ENCODE assay signal across 1 cellular context in the genomic region with DNA sequence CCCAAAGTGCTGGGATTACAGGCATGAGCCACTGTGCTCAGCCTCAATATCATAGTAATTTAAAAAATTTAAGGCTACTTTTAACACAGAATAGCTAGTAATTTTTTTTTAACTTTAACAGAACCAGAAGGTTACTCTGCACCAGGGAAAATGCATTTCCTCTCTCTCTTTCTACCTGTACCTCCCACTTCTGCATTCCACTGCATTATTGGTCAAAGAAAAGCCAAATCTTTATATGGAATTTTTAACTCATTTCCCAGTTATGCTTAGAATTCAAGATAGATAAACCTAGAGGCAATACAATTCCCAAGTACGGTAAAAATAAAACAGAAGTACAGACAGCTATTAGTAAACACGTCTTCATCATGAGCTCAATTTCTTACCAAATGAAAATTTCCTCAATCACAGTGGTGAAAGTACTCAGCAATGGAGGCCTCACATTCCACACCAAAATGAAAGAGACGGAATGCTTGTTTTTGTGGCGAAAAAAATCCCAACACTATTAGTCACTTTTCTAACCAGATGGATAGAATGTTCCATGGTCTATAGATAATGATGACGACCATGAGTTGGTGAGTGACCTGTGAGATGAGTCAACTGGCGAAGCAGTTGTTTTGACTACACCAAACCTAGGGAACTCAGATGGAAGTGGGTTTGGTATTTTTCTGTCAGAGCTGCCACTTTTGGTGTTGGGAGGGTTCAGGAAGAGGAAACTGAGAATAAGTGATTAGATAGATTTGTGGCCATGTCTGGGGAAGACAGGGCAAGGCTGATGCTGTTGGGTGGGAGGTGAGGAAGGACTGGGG.
TF ChIP-seq lines count a peak whose summit lies in the region.

No MANE protein-coding gene starts in this region.

TF ChIP-seq in GM23338, 12 proteins besides CTCF, POLR2A, EP300 and RAD21 (continued from another document):
- TF ChIP-seq, protein P1, sequence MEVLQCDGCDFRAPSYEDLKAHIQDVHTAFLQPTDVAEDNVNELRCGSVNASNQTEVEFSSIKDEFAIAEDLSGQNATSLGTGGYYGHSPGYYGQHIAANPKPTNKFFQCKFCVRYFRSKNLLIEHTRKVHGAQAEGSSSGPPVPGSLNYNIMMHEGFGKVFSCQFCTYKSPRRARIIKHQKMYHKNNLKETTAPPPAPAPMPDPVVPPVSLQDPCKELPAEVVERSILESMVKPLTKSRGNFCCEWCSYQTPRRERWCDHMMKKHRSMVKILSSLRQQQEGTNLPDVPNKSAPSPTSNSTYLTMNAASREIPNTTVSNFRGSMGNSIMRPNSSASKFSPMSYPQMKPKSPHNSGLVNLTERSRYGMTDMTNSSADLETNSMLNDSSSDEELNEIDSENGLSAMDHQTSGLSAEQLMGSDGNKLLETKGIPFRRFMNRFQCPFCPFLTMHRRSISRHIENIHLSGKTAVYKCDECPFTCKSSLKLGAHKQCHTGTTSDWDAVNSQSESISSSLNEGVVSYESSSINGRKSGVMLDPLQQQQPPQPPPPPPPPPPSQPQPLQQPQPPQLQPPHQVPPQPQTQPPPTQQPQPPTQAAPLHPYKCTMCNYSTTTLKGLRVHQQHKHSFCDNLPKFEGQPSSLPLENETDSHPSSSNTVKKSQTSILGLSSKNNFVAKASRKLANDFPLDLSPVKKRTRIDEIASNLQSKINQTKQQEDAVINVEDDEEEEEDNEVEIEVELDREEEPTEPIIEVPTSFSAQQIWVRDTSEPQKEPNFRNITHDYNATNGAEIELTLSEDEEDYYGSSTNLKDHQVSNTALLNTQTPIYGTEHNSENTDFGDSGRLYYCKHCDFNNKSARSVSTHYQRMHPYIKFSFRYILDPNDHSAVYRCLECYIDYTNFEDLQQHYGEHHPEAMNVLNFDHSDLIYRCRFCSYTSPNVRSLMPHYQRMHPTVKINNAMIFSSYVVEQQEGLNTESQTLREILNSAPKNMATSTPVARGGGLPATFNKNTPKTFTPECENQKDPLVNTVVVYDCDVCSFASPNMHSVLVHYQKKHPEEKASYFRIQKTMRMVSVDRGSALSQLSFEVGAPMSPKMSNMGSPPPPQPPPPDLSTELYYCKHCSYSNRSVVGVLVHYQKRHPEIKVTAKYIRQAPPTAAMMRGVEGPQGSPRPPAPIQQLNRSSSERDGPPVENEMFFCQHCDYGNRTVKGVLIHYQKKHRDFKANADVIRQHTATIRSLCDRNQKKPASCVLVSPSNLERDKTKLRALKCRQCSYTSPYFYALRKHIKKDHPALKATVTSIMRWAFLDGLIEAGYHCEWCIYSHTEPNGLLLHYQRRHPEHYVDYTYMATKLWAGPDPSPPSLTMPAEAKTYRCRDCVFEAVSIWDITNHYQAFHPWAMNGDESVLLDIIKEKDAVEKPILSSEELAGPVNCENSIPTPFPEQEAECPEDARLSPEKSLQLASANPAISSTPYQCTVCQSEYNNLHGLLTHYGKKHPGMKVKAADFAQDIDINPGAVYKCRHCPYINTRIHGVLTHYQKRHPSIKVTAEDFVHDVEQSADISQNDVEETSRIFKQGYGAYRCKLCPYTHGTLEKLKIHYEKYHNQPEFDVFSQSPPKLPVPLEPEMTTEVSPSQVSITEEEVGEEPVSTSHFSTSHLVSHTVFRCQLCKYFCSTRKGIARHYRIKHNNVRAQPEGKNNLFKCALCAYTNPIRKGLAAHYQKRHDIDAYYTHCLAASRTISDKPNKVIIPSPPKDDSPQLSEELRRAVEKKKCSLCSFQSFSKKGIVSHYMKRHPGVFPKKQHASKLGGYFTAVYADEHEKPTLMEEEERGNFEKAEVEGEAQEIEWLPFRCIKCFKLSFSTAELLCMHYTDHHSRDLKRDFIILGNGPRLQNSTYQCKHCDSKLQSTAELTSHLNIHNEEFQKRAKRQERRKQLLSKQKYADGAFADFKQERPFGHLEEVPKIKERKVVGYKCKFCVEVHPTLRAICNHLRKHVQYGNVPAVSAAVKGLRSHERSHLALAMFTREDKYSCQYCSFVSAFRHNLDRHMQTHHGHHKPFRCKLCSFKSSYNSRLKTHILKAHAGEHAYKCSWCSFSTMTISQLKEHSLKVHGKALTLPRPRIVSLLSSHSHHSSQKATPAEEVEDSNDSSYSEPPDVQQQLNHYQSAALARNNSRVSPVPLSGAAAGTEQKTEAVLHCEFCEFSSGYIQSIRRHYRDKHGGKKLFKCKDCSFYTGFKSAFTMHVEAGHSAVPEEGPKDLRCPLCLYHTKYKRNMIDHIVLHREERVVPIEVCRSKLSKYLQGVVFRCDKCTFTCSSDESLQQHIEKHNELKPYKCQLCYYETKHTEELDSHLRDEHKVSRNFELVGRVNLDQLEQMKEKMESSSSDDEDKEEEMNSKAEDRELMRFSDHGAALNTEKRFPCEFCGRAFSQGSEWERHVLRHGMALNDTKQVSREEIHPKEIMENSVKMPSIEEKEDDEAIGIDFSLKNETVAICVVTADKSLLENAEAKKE (CRISPR knock-in tag; IDR thresholded peaks at IDR 0.05): no peak
- TF ChIP-seq ZNF331 (CRISPR knock-in tag; IDR thresholded peaks at IDR 0.05; ENCODE audit: low read depth): no peak
- TF ChIP-seq, protein P2, sequence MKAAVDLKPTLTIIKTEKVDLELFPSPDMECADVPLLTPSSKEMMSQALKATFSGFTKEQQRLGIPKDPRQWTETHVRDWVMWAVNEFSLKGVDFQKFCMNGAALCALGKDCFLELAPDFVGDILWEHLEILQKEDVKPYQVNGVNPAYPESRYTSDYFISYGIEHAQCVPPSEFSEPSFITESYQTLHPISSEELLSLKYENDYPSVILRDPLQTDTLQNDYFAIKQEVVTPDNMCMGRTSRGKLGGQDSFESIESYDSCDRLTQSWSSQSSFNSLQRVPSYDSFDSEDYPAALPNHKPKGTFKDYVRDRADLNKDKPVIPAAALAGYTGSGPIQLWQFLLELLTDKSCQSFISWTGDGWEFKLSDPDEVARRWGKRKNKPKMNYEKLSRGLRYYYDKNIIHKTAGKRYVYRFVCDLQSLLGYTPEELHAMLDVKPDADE (IDR thresholded peaks at IDR 0.05): no peak
- TF ChIP-seq NANOG (IDR thresholded peaks at IDR 0.05; ENCODE audit: borderline replicate concordance): no peak
TF ChIP-seq in GM23338: peak in this region for 0.
